ENCODE assay signal across 2 cellular contexts in the genomic region with DNA sequence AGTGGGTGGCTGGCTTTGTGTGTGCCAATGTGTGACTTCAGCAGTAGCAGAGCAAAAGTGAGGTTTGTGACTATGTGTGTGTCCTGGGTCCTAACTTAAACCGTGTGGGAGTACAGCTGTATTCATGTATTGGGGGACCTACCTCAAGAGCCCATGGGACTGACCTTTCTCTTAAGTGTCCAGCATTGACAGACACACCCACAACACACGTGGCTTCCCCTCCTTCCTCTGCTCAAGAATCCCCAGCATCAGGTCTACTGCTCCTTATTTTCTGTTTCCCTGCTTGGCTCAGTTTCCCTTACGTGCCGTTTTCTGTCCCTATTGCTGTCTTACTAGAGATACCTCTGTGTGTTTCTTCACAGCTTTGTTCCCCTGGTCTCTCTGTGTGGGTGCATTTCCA.
TF ChIP-seq lines count a peak whose summit lies in the region.

No MANE protein-coding gene starts in this region.

TF ChIP-seq in A549, 52 proteins besides CTCF, POLR2A, EP300 and RAD21:
- no peak for TF ChIP-seq NR3C1 (IDR thresholded peaks at IDR 0.05)
- TF ChIP-seq EHF (CRISPR knock-in tag; IDR thresholded peaks at IDR 0.05), result no peak
- TF ChIP-seq, protein P1, sequence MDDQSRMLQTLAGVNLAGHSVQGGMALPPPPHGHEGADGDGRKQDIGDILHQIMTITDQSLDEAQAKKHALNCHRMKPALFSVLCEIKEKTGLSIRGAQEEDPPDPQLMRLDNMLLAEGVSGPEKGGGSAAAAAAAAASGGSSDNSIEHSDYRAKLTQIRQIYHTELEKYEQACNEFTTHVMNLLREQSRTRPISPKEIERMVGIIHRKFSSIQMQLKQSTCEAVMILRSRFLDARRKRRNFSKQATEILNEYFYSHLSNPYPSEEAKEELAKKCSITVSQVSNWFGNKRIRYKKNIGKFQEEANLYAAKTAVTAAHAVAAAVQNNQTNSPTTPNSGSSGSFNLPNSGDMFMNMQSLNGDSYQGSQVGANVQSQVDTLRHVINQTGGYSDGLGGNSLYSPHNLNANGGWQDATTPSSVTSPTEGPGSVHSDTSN (IDR thresholded peaks at IDR 0.05), result no peak
- no peak for TF ChIP-seq SMC3 (IDR thresholded peaks at IDR 0.05)
- no peak for TF ChIP-seq GATA3 (IDR thresholded peaks at IDR 0.05; ENCODE audit: borderline replicate concordance)

TF ChIP-seq in IMR-90, 13 proteins besides CTCF, POLR2A, EP300 and RAD21:
- TF ChIP-seq MXI1 (IDR thresholded peaks at IDR 0.05; ENCODE audit: borderline replicate concordance, low read depth, low read length) (peak; percentile 86), BHLHE40 (IDR thresholded peaks at IDR 0.05; ENCODE audit: low read depth, low read length) (no peak), MAFK (IDR thresholded peaks at IDR 0.05; ENCODE audit: low read depth, low read length) (no peak)
